ENCODE assay signal across 3 cellular contexts in the genomic region with DNA sequence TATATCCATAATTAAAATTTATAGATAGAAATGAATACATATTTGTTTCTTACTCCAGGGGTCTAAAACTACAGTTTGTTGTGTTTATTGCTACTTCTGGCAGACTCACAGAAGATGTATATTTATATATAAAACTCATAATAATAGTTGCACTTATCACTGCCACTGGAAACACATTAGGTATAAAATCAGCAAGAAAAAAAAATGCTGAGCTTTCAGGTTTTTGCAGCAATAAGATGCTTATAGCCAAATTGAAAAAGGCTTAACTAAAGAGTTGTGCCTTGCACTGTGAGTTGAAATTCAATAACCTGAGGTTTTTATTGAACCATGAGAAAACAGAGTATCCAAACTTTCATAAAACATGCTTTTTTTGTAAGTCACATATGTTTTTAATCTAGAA.
TF ChIP-seq lines count a peak whose summit lies in the region.

No MANE protein-coding gene starts in this region.

TF ChIP-seq in A549, 52 proteins besides CTCF, POLR2A, EP300 and RAD21:
- TF ChIP-seq FOSB (CRISPR knock-in tag; IDR thresholded peaks at IDR 0.05): no peak
- TF ChIP-seq ZFP36 (IDR thresholded peaks at IDR 0.05; ENCODE audit: borderline replicate concordance, partially characterized antibody): no peak
- TF ChIP-seq MAFK (IDR thresholded peaks at IDR 0.05; ENCODE audit: partially characterized antibody): peak; percentile 56
- no peak for TF ChIP-seq TFCP2L1 (CRISPR knock-in tag; IDR thresholded peaks at IDR 0.05)
- TF ChIP-seq, protein P1, sequence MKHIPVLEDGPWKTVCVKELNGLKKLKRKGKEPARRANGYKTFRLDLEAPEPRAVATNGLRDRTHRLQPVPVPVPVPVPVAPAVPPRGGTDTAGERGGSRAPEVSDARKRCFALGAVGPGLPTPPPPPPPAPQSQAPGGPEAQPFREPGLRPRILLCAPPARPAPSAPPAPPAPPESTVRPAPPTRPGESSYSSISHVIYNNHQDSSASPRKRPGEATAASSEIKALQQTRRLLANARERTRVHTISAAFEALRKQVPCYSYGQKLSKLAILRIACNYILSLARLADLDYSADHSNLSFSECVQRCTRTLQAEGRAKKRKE (CRISPR knock-in tag; IDR thresholded peaks at IDR 0.05; ENCODE audit: low read depth): no peak
- TF ChIP-seq KDM5A (IDR thresholded peaks at IDR 0.05): no peak
- TF ChIP-seq JUNB (IDR thresholded peaks at IDR 0.05): no peak

TF ChIP-seq in IMR-90, 13 proteins besides CTCF, POLR2A, EP300 and RAD21:
- no peak for TF ChIP-seq CEBPB (IDR thresholded peaks at IDR 0.05; ENCODE audit: low read depth, low read length)
- peak; percentile 68 for TF ChIP-seq MAFK (IDR thresholded peaks at IDR 0.05; ENCODE audit: low read depth, low read length)

TF ChIP-seq in K562, 482 proteins besides CTCF, POLR2A, EP300 and RAD21:
- TF ChIP-seq, protein P2, sequence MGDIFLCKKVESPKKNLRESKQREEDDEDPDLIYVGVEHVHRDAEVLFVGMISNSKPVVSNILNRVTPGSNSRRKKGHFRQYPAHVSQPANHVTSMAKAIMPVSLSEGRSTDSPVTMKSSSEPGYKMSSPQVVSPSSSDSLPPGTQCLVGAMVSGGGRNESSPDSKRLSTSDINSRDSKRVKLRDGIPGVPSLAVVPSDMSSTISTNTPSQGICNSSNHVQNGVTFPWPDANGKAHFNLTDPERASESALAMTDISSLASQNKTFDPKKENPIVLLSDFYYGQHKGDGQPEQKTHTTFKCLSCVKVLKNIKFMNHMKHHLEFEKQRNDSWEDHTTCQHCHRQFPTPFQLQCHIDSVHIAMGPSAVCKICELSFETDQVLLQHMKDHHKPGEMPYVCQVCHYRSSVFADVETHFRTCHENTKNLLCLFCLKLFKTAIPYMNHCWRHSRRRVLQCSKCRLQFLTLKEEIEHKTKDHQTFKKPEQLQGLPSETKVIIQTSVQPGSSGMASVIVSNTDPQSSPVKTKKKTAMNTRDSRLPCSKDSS (IDR thresholded peaks at IDR 0.05; ENCODE audit: low read depth, partially characterized antibody): no peak
- peak; percentile 22 for TF ChIP-seq MAFF (IDR thresholded peaks at IDR 0.05; ENCODE audit: low read length)
